Comparison of ENCODE assay signal across 27 cellular contexts in the genomic region with DNA sequence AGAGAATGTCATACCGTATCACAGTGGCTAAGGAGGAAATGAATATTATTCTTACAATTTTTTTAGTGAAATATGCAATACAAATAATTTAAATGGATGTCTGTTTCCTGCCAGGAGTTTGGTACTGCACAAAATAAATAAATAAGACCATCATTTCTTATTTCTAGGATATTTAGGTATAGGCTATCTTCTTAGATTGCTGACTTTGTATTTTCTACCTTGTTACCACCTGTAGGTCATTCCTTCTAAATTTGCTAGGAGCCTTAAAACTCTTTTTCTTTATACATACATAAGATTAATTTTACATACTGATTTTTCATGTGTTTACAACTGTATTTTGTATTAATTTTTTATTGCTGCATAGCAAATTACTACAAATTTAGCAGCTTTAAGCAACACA.
"Had no signal": no experiment of that assay in that cellular context is flagged by ENCODE, and none has a peak within 500 bp of the region (broad histone marks: within the 10 kb centered on the region; RNA-seq: fewer than 3 reads in every experiment).

No MANE protein-coding gene starts in this region.

- H3K27me3 ChIP-seq: body of pancreas, colonic mucosa, dorsolateral prefrontal cortex, gastroesophageal sphincter, ovary, sigmoid colon had no signal

- DNase-seq: activated CD4-positive, alpha-beta T cell treated with anti-CD3 and anti-CD28 coated beads for 4 hours; activated CD4-positive, alpha-beta T cell treated with anti-CD3 and anti-CD28 coated beads, Interleukin-2, amount 50 U/mL, for 4 hours; activated CD4-positive, CD25-positive, alpha-beta regulatory T cell; activated naive CD4-positive, alpha-beta T cell; activated T-cell treated with anti-CD3 and anti-CD28 coated beads for 4 hours; activated T-cell treated with anti-CD3 and anti-CD28 coated beads, Interleukin-2, amount 50 U/mL, for 72 hours; body of pancreas; cerebellar nuclear complex; colonic mucosa; dorsolateral prefrontal cortex; effector memory CD4-positive, alpha-beta T cell; hippocampal formation; lower lobe of right lung; mucosa of descending colon; ovary; sigmoid colon; small intestine; stimulated activated CD4-positive, alpha-beta T cell treated with anti-CD3 and anti-CD28 coated beads, Interleukin-4, amount 100 ng/mL, for 24 hours; trophoblast cell had no signal

- H3K9me3 ChIP-seq: body of pancreas, colonic mucosa, gastroesophageal sphincter, lower lobe of right lung, mucosa of descending colon, sigmoid colon, thoracic aorta had no signal

- H3K36me3 ChIP-seq: colonic mucosa, lower lobe of right lung, ovary had no signal

- H3K36me3 Mint-ChIP-seq: natural killer cell treated with Interleukin-12 subunit alpha and Interleukin-12 subunit beta and Interleukin-15 and Interleukin-18, amount 100 ng/mL, for 72 hours; stimulated activated effector memory CD8-positive, alpha-beta T cell treated with anti-CD3 and anti-CD28 coated beads, Interleukin-12 subunit alpha, Interleukin-12 subunit beta, amount 100 ng/mL, for 72 hours had no signal

- FAIRE-seq: urothelium cell line had no signal

- ATAC-seq: activated naive CD4-positive, alpha-beta T cell treated with anti-CD3 and anti-CD28 coated beads, Interleukin-2, amount 50 U/mL, for 72 hours; activated T-cell treated with anti-CD3 and anti-CD28 coated beads, Interleukin-2, amount 50 U/mL, for 72 hours; body of pancreas; gastroesophageal sphincter; lower lobe of right lung; mucosa of descending colon; natural killer cell treated with Interleukin-12 subunit alpha and Interleukin-12 subunit beta and Interleukin-15 and Interleukin-18, amount 100 ng/mL, for 72 hours; stimulated activated effector memory CD8-positive, alpha-beta T cell treated with anti-CD3 and anti-CD28 coated beads, Interleukin-12 subunit alpha, Interleukin-12 subunit beta, amount 100 ng/mL, for 72 hours had no signal

- H3K27ac ChIP-seq: body of pancreas, colonic mucosa, dorsolateral prefrontal cortex, gastroesophageal sphincter, lower lobe of right lung, ovary, sigmoid colon, thoracic aorta had no signal

- H3K9me3 Mint-ChIP-seq: activated naive CD4-positive, alpha-beta T cell treated with anti-CD3 and anti-CD28 coated beads, Interleukin-2, amount 50 U/mL, for 72 hours; activated T-cell treated with anti-CD3 and anti-CD28 coated beads, Interleukin-2, amount 50 U/mL, for 72 hours; natural killer cell treated with Interleukin-12 subunit alpha and Interleukin-12 subunit beta and Interleukin-15 and Interleukin-18, amount 100 ng/mL, for 72 hours; stimulated activated effector memory CD8-positive, alpha-beta T cell treated with anti-CD3 and anti-CD28 coated beads, Interleukin-12 subunit alpha, Interleukin-12 subunit beta, amount 100 ng/mL, for 72 hours; stimulated activated naive CD8-positive, alpha-beta T cell treated with anti-CD3 and anti-CD28 coated beads, Interleukin-15, Interleukin-2, amounts not matched to agents 100 ng/mL and 50 ng/mL, for 24 hours had no signal

- H3K4me3 Mint-ChIP-seq: activated T-cell treated with anti-CD3 and anti-CD28 coated beads, Interleukin-2, amount 50 U/mL, for 72 hours; natural killer cell treated with Interleukin-12 subunit alpha and Interleukin-12 subunit beta and Interleukin-15 and Interleukin-18, amount 100 ng/mL, for 72 hours; stimulated activated effector memory CD8-positive, alpha-beta T cell treated with anti-CD3 and anti-CD28 coated beads, Interleukin-12 subunit alpha, Interleukin-12 subunit beta, amount 100 ng/mL, for 72 hours; stimulated activated naive CD8-positive, alpha-beta T cell treated with anti-CD3 and anti-CD28 coated beads, Interleukin-15, Interleukin-2, amounts not matched to agents 100 ng/mL and 50 ng/mL, for 24 hours had no signal

- H3K4me1 ChIP-seq: colonic mucosa, gastroesophageal sphincter had no signal

- H3K4me3 ChIP-seq: body of pancreas, colonic mucosa, dorsolateral prefrontal cortex, gastroesophageal sphincter, lower lobe of right lung, mucosa of descending colon, ovary, sigmoid colon, thoracic aorta had no signal

- H3K27ac Mint-ChIP-seq: activated naive CD4-positive, alpha-beta T cell treated with anti-CD3 and anti-CD28 coated beads, Interleukin-2, amount 50 U/mL, for 72 hours; activated T-cell treated with anti-CD3 and anti-CD28 coated beads, Interleukin-2, amount 50 U/mL, for 72 hours; natural killer cell treated with Interleukin-12 subunit alpha and Interleukin-12 subunit beta and Interleukin-15 and Interleukin-18, amount 100 ng/mL, for 72 hours; progenitor cell of endocrine pancreas; stimulated activated effector memory CD8-positive, alpha-beta T cell treated with anti-CD3 and anti-CD28 coated beads, Interleukin-12 subunit alpha, Interleukin-12 subunit beta, amount 100 ng/mL, for 72 hours; stimulated activated naive CD8-positive, alpha-beta T cell treated with anti-CD3 and anti-CD28 coated beads, Interleukin-15, Interleukin-2, amounts not matched to agents 100 ng/mL and 50 ng/mL, for 24 hours had no signal

- H3K27me3 Mint-ChIP-seq: natural killer cell treated with Interleukin-12 subunit alpha and Interleukin-12 subunit beta and Interleukin-15 and Interleukin-18, amount 100 ng/mL, for 72 hours; progenitor cell of endocrine pancreas; stimulated activated naive CD8-positive, alpha-beta T cell treated with anti-CD3 and anti-CD28 coated beads, Interleukin-15, Interleukin-2, amounts not matched to agents 100 ng/mL and 50 ng/mL, for 24 hours had no signal
